Comparison of ENCODE assay signal across 7 cellular contexts in the genomic region with DNA sequence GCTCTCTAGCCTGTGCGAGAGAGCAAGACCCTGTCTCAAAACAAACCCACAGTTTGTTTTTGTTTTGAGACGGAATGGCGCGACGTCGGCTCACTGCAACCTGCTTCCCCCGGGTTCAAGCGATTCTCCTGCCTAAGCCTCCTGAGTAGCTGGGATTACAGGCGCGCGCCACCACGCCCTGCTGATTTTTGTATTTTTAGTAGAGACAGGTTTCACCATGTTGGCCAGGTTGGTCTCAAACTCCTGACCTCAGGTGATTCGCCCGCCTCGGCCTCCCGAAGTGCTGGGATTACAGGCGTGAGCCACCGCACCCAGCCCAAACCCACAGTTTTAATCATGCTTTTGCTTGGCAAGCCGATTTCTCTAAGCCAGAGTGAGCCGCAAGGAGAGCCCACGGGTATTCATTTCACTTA. TPM values are rescaled to one million over a fixed set of nuclear protein-coding genes. Genes with fewer than 3 reads are reported as not detected.
A peak's percentile ranks its signal among the peaks of the same experiment; 100 is the strongest.
DNase-seq lines count a peak whose midpoint lies in the region; ATAC-seq and TF ChIP-seq lines count a peak whose summit lies in the region.
"Not testable (repeated sequence)": the region's sequence is repeated elsewhere in the genome, so short reads cannot be mapped to it uniquely, and the experiment has no call there.

No MANE protein-coding gene starts in this region.

- H3K4me1 Mint-ChIP-seq in activated CD8-positive, alpha-beta T cell treated with anti-CD3 and anti-CD28 coated beads, Interleukin-2, amount 10 ng/mL, durations not matched to agents 7 days and 5 days (ENCODE audit: low read depth): peaks cover 28% of the 10 kb centered on the region

- not testable (repeated sequence) for H3K79me2 ChIP-seq in MM.1S (ENCODE audit: low read length)

- H3K27me3 ChIP-seq in MM.1S (replicated peaks; ENCODE audit: insufficient read depth, low read length); cardiac muscle cell; mucosa of stomach (ENCODE audit: control insufficient read depth, insufficient read depth, low read length); skeletal muscle satellite cell (ENCODE audit: control insufficient read depth, insufficient read depth, low read length): not testable (repeated sequence)

- CTCF ChIA-PET in activated CD8-positive, alpha-beta T cell treated with anti-CD3 and anti-CD28 coated beads, Interleukin-2, amount 10 ng/mL, durations not matched to agents 7 days and 5 days (lab: Charles Lee): interaction anchor here (0.6 to 4.2 kb wide), 28 partner anchors 11 to 241 kb away, joined by 3 to 29 read pairs (median 4); a partner anchor contains a TSS

- H4K20me1 ChIP-seq in MM.1S (ENCODE audit: insufficient read depth, low read length): not testable (repeated sequence)

- not testable (repeated sequence) for H3K4me1 ChIP-seq in MM.1S (ENCODE audit: low read length); cardiac muscle cell (ENCODE audit: low read depth); mucosa of stomach (ENCODE audit: control insufficient read depth, insufficient read depth, low read length); skeletal muscle satellite cell (ENCODE audit: control insufficient read depth, insufficient read depth, low read length)

- H3K36me3 ChIP-seq in MM.1S (replicated peaks; ENCODE audit: insufficient read depth, low read length); cardiac muscle cell; mucosa of stomach (ENCODE audit: control insufficient read depth, insufficient read depth, low read length); skeletal muscle satellite cell (ENCODE audit: insufficient read depth, low read length): not testable (repeated sequence)

- not testable (repeated sequence) for H3F3A ChIP-seq in MM.1S (ENCODE audit: insufficient read depth, low read length)

- H3K36me3 Mint-ChIP-seq in activated CD8-positive, alpha-beta T cell treated with anti-CD3 and anti-CD28 coated beads, Interleukin-2, amount 10 ng/mL, durations not matched to agents 7 days and 5 days (ENCODE audit: low read depth): not testable (repeated sequence)

- H3K9me3 ChIP-seq in MM.1S (replicated peaks; ENCODE audit: insufficient read depth, low read length); cardiac muscle cell (ENCODE audit: low read depth); mucosa of stomach (ENCODE audit: control insufficient read depth, low read length); skeletal muscle satellite cell (replicated peaks; ENCODE audit: low read length): not testable (repeated sequence)

- not testable (repeated sequence) for H3K9me2 ChIP-seq in MM.1S (replicated peaks; ENCODE audit: insufficient read depth, low read length)

- not testable (repeated sequence) for H3K9me3 Mint-ChIP-seq in activated CD8-positive, alpha-beta T cell treated with anti-CD3 and anti-CD28 coated beads, Interleukin-2, amount 10 ng/mL, durations not matched to agents 7 days and 5 days (ENCODE audit: insufficient read depth)

- peak overlapping the region; percentile 82 for H3K4me3 Mint-ChIP-seq in activated CD8-positive, alpha-beta T cell treated with anti-CD3 and anti-CD28 coated beads, Interleukin-2, amount 10 ng/mL, durations not matched to agents 7 days and 5 days

- not testable (repeated sequence) for ATAC-seq in activated CD8-positive, alpha-beta T cell treated with anti-CD3 and anti-CD28 coated beads, Interleukin-2, amount 10 ng/mL, durations not matched to agents 7 days and 5 days

- peak overlapping the region; percentile 55; the same call in 1 of the 2 replicates for H3K4me2 ChIP-seq in MM.1S (ENCODE audit: low read depth, low read length)
- peak overlapping the region; percentile 82 for H3K4me2 ChIP-seq in skeletal muscle satellite cell (ENCODE audit: low read length)

- POLR2A ChIA-PET in activated CD8-positive, alpha-beta T cell treated with anti-CD3 and anti-CD28 coated beads, Interleukin-2, amount 10 ng/mL, durations not matched to agents 7 days and 5 days (lab: Charles Lee): interaction anchor here (1.0 to 1.5 kb wide), 8 partner anchors 10 to 1805 kb away, joined by 3 to 9 read pairs (median 4); a partner anchor contains a TSS

- H3K27ac Mint-ChIP-seq in activated CD8-positive, alpha-beta T cell treated with anti-CD3 and anti-CD28 coated beads, Interleukin-2, amount 10 ng/mL, durations not matched to agents 7 days and 5 days: peak overlapping the region; percentile 95

- H2AFZ ChIP-seq in MM.1S (ENCODE audit: low read length): peak overlapping the region; percentile 80

- not testable (repeated sequence) for DNase-seq in GM12865 (ENCODE audit: low read depth); MM.1S; activated CD8-positive, alpha-beta T cell treated with anti-CD3 and anti-CD28 coated beads, Interleukin-2, amount 10 ng/mL, durations not matched to agents 7 days and 5 days; caudate nucleus (lab: John Stamatoyannopoulos, UW); cardiac muscle cell (ENCODE audit: low read depth in 1 of 2, low spot score in 1 of 2)

- H3K9ac ChIP-seq in MM.1S (ENCODE audit: low read length): not testable (repeated sequence)
- H3K9ac ChIP-seq in mucosa of stomach (ENCODE audit: low read length) (peak overlapping the region; percentile 81), skeletal muscle satellite cell (ENCODE audit: low read depth, low read length) (peak overlapping the region; percentile 70)

- not testable (repeated sequence) for H3K27ac ChIP-seq in MM.1S (ENCODE audit: low read length)
- H3K27ac ChIP-seq in caudate nucleus (ENCODE audit: low read depth, low read length) (peak overlapping the region; percentile 88), cardiac muscle cell (peak overlapping the region; percentile 67)

- H3K4me3 ChIP-seq in GM12865 (ENCODE audit: low read depth, low read length): peak overlapping the region; percentile 94
- H3K4me3 ChIP-seq in MM.1S (ENCODE audit: low read length): 0 out of 2 replicates have a peak overlapping the region, but pooled peaks have one; percentile 82
- H3K4me3 ChIP-seq in cardiac muscle cell: peak overlapping the region; percentile 76
- H3K4me3 ChIP-seq in mucosa of stomach (ENCODE audit: low read length): peak overlapping the region; percentile 75
- peak overlapping the region; percentile 87 for H3K4me3 ChIP-seq in skeletal muscle satellite cell (ENCODE audit: low read length)

- TF ChIP-seq CTCF in GM12865 (IDR thresholded peaks at IDR 0.05; ENCODE audit: insufficient read depth, low read depth, low read length, missing control alignments); MM.1S (IDR thresholded peaks at IDR 0.05; ENCODE audit: low read length); cardiac muscle cell (IDR thresholded peaks at IDR 0.05; ENCODE audit: low read depth, low read length): not testable (repeated sequence)

- H3K27me3 Mint-ChIP-seq in activated CD8-positive, alpha-beta T cell treated with anti-CD3 and anti-CD28 coated beads, Interleukin-2, amount 10 ng/mL, durations not matched to agents 7 days and 5 days (ENCODE audit: low read depth): not testable (repeated sequence)

RNA-seq across cellular contexts. Expression of a gene that starts 0.5 kb away (rescaled TPM):
- 10 to 100 TPM; 14.8 to 17.5 TPM for total RNA-seq in activated CD8-positive, alpha-beta T cell treated with anti-CD3 and anti-CD28 coated beads, Interleukin-2, amount 10 ng/mL, durations not matched to agents 7 days and 5 days
- total RNA-seq in cardiac muscle cell: 11.3 and 18.4 TPM in 2 replicates
- 14.3 and 31.3 TPM in 2 replicates for polyA plus RNA-seq in cardiac muscle cell
- total RNA-seq in skeletal muscle satellite cell (2012; rRNA removed): 13.7 and 25.1 TPM in 2 replicates

RNA-seq across cellular contexts. Expression of a gene that starts 19.2 kb away (rescaled TPM):
- 1 to 10 TPM; 1.6 to 2.3 TPM for total RNA-seq in activated CD8-positive, alpha-beta T cell treated with anti-CD3 and anti-CD28 coated beads, Interleukin-2, amount 10 ng/mL, durations not matched to agents 7 days and 5 days
- 11.0 and 16.0 TPM in 2 replicates for total RNA-seq in cardiac muscle cell
- polyA plus RNA-seq in cardiac muscle cell: 12.9 and 16.1 TPM in 2 replicates
- 1.8 and 2.6 TPM in 2 replicates for total RNA-seq in skeletal muscle satellite cell (2012; rRNA removed)
